ENCODE assay signal across 17 cellular contexts in the genomic region with DNA sequence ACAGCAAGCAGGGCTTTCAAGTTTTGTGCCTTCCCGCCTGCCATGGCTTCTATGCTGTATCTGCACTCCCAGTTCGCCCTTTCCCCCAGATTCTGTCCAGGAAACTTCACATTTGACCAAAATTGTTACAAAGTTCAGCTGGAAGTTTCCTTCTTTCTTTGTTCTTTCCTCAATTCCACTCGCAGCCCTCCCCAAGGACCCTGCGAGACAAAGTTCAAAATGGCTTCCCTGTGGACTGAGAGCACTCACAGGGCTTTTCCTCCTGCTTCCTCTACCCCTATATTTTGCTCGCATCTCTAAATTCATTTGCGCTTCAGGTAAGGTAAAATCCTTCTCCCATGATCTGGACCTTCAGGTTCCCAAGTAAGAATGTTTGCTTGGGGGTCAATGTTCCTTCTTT.
"Had no signal": no experiment of that assay in that cellular context is flagged by ENCODE, and none has a peak within 500 bp of the region (broad histone marks: within the 10 kb centered on the region; RNA-seq: fewer than 3 reads in every experiment).

No MANE protein-coding gene starts in this region.

- H3K27ac ChIP-seq: cardiac muscle cell, epithelial cell of prostate, lower lobe of right lung, psoas muscle, tibial artery, vagina had no signal

- H3K9me3 ChIP-seq: lower lobe of right lung, psoas muscle, vagina had no signal

- H3K36me3 ChIP-seq: cardiac muscle cell, lower lobe of right lung, tibial artery, vagina had no signal

- H3K27me3 ChIP-seq: cardiac muscle cell, tibial artery, vagina had no signal

- H3K4me3 ChIP-seq: cardiac muscle cell, lower lobe of right lung, psoas muscle, tibial artery, vagina had no signal

- DNase-seq: activated CD4-positive, alpha-beta T cell treated with anti-CD3 and anti-CD28 coated beads for 36 hours; activated CD4-positive, alpha-beta T cell treated with anti-CD3 and anti-CD28 coated beads, Interleukin-2, amount 50 U/mL, for 48 hours; amniotic stem cell; effector memory CD8-positive, alpha-beta T cell; hypothalamus; lower lobe of right lung; psoas muscle; stimulated activated naive CD8-positive, alpha-beta T cell treated with anti-CD3 and anti-CD28 coated beads, Interleukin-15, Interleukin-2, amounts not matched to agents 100 U/mL and 50 U/mL, for 24 hours; substantia nigra; T-helper 2 cell; tibial artery had no signal

- H3K9me3 Mint-ChIP-seq: activated T-helper 1 cell treated with anti-CD3 and anti-CD28 coated beads, Interleukin-12 subunit alpha, Interleukin-12 subunit beta, Interleukin-2, Interleukin-4 antibody, amounts not matched to agents 30 ng/mL and 10 ng/mL and 1 ng/mL, durations not matched to agents 14 hours and 24 hours and 36 hours had no signal

- ATAC-seq: activated CD4-positive, alpha-beta T cell treated with anti-CD3 and anti-CD28 coated beads for 36 hours; effector memory CD8-positive, alpha-beta T cell; psoas muscle; right cardiac atrium; stimulated activated naive CD8-positive, alpha-beta T cell treated with anti-CD3 and anti-CD28 coated beads, Interleukin-15, Interleukin-2, amounts not matched to agents 100 U/mL and 50 U/mL, for 24 hours had no signal

- H3K27ac Mint-ChIP-seq: activated CD4-positive, alpha-beta T cell treated with anti-CD3 and anti-CD28 coated beads for 36 hours; activated naive CD8-positive, alpha-beta T cell; activated T-helper 1 cell treated with anti-CD3 and anti-CD28 coated beads, Interleukin-12 subunit alpha, Interleukin-12 subunit beta, Interleukin-2, Interleukin-4 antibody, amounts not matched to agents 30 ng/mL and 10 ng/mL and 1 ng/mL, durations not matched to agents 14 hours and 24 hours and 36 hours; effector memory CD8-positive, alpha-beta T cell had no signal

- H3K4me3 Mint-ChIP-seq: activated CD4-positive, alpha-beta T cell treated with anti-CD3 and anti-CD28 coated beads for 36 hours; activated naive CD8-positive, alpha-beta T cell; activated T-helper 1 cell treated with anti-CD3 and anti-CD28 coated beads, Interleukin-12 subunit alpha, Interleukin-12 subunit beta, Interleukin-2, Interleukin-4 antibody, amounts not matched to agents 30 ng/mL and 10 ng/mL and 1 ng/mL, durations not matched to agents 14 hours and 24 hours and 36 hours; effector memory CD8-positive, alpha-beta T cell had no signal

- H3K4me1 Mint-ChIP-seq: activated CD4-positive, alpha-beta T cell treated with anti-CD3 and anti-CD28 coated beads for 36 hours had no signal

- H3K4me1 ChIP-seq: lower lobe of right lung, psoas muscle, tibial artery, vagina had no signal

- H3K36me3 Mint-ChIP-seq: activated naive CD8-positive, alpha-beta T cell had no signal

- H3K27me3 Mint-ChIP-seq: activated CD4-positive, alpha-beta T cell treated with anti-CD3 and anti-CD28 coated beads for 36 hours; activated naive CD8-positive, alpha-beta T cell; effector memory CD8-positive, alpha-beta T cell had no signal
